Comparison of ENCODE assay signal across 8 cellular contexts in genomic region chr14:61461808-61462275, GRCh38.
DNase-seq lines count a peak whose midpoint lies in the region; ATAC-seq and TF ChIP-seq lines count a peak whose summit lies in the region.

No MANE protein-coding gene starts in this region.

- peaks cover 3% of the 10 kb centered on the region for H3K27me3 Mint-ChIP-seq in brain
- H3K27me3 Mint-ChIP-seq in stimulated activated naive B cell treated with anti-CD40 and anti-IgM and Interleukin-4, amounts not matched to agents 10 μg/mL and 1 μg/mL and 100 μg/mL, for 72 hours, result no peaks in the 10 kb centered on the region

- H3K4me3 Mint-ChIP-seq in brain, result peak overlapping the region in 1 of 5 experiments; percentile 18
- H3K4me3 Mint-ChIP-seq in stimulated activated naive B cell treated with anti-CD40 and anti-IgM and Interleukin-4, amounts not matched to agents 10 μg/mL and 1 μg/mL and 100 μg/mL, for 72 hours, result no peak overlapping the region

- H3K36me3 Mint-ChIP-seq in brain, result no peaks in the 10 kb centered on the region
- peaks cover 2 to 3% of the 10 kb centered on the region in 2 donors for H3K36me3 Mint-ChIP-seq in stimulated activated naive B cell treated with anti-CD40 and anti-IgM and Interleukin-4, amounts not matched to agents 10 μg/mL and 1 μg/mL and 100 μg/mL, for 72 hours

- intact Hi-C loops in OCI-LY7 (cut with micrococcal nuclease; ENCODE audit: unreplicated experiment) (loop anchor here (1.0 kb wide), 2 partner anchors 268 to 375 kb away; no protein-coding TSS in a partner anchor), posterior vena cava (cut with DNase I) (loop anchor here (2.0 to 10.0 kb wide), 3 partner anchors 273 to 375 kb away; no protein-coding TSS in a partner anchor)

- H3K4me2 ChIP-seq in OCI-LY7 (ENCODE audit: low read length), result peak overlapping the region; percentile 33; the same call in 1 of the 2 replicates

- H3K79me2 ChIP-seq in OCI-LY7 (ENCODE audit: insufficient read depth, low read depth, low read length), result no peaks in the 10 kb centered on the region

- peaks cover 25% of the 10 kb centered on the region for H3K4me1 Mint-ChIP-seq in brain
- H3K4me1 Mint-ChIP-seq in stimulated activated naive B cell treated with anti-CD40 and anti-IgM and Interleukin-4, amounts not matched to agents 10 μg/mL and 1 μg/mL and 100 μg/mL, for 72 hours, result peaks cover 7 to 20% of the 10 kb centered on the region in 2 donors

- no peaks in the 10 kb centered on the region for H3K9me2 ChIP-seq in OCI-LY7 (ENCODE audit: insufficient read depth, low read length)

- no peak overlapping the region for H3K27ac ChIP-seq in OCI-LY7 (ENCODE audit: low read depth, low read length, poor library complexity, severe bottlenecking)

- H3K9me3 Mint-ChIP-seq in brain, result peaks cover 0 to 12% (median 6%) of the 10 kb centered on the region in 5 experiments
- H3K9me3 Mint-ChIP-seq in stimulated activated naive B cell treated with anti-CD40 and anti-IgM and Interleukin-4, amounts not matched to agents 10 μg/mL and 1 μg/mL and 100 μg/mL, for 72 hours, result peaks cover 0 to 4% of the 10 kb centered on the region in 2 donors

- H2AFZ ChIP-seq in OCI-LY7 (ENCODE audit: low read length), result peak overlapping the region; percentile 59; the same call in 1 of the 2 replicates

- CTCF ChIA-PET in OCI-LY7 (lab: Charles Lee; ENCODE audit: unreplicated experiment), result interaction anchor here (2.0 kb wide), 1 partner anchor 375 kb away, joined by 7 read pairs; no protein-coding TSS in a partner anchor

- peaks cover 30% of the 10 kb centered on the region for H3K4me1 ChIP-seq in OCI-LY7 (ENCODE audit: insufficient read depth, low read length, poor library complexity, severe bottlenecking)

- DNase-seq in A172 (ENCODE audit: low spot score) (peak; percentile 66), DMS79 treated with DMSO at 0.1 percent for 48 hours (lab: John Stamatoyannopoulos, UW) (peak; percentile 90), KG1 (lab: John Stamatoyannopoulos, UW) (peak; percentile 39), OCI-LY7 (ENCODE audit: low spot score) (peak; percentile 80), iris pigment epithelial cell (ENCODE audit: low read depth) (peak; percentile 82), posterior vena cava (ENCODE audit: low spot score) (no peak)
- no peak for DNase-seq in stimulated activated naive B cell treated with anti-CD40 and anti-IgM and Interleukin-4, amounts not matched to agents 10 μg/mL and 1 μg/mL and 100 μg/mL, for 72 hours

- H3K36me3 ChIP-seq in OCI-LY7 (ENCODE audit: insufficient read depth, low read length), result no peaks in the 10 kb centered on the region

- peak; percentile 58 to 66 for ATAC-seq in stimulated activated naive B cell treated with anti-CD40 and anti-IgM and Interleukin-4, amounts not matched to agents 10 μg/mL and 1 μg/mL and 100 μg/mL, for 72 hours (replicated peaks)

- peaks cover 10% of the 10 kb centered on the region; the same call in 1 of the 2 replicates for H3K9me3 ChIP-seq in OCI-LY7 (ENCODE audit: low read length)

- TF ChIP-seq CTCF in OCI-LY7 (conservative IDR thresholded peaks at IDR 0.05; ENCODE audit: low read length) (peak; percentile 95), brain (conservative IDR thresholded peaks at IDR 0.05) (peak; percentile 77 to 82)

- H4K20me1 ChIP-seq in OCI-LY7 (ENCODE audit: insufficient read depth, low read length), result no peaks in the 10 kb centered on the region

- peak overlapping the region in 3 of 5 experiments; percentile 2 to 79 (median 73) for H3K27ac Mint-ChIP-seq in brain
- H3K27ac Mint-ChIP-seq in stimulated activated naive B cell treated with anti-CD40 and anti-IgM and Interleukin-4, amounts not matched to agents 10 μg/mL and 1 μg/mL and 100 μg/mL, for 72 hours, result no peak overlapping the region

- BruUV-seq in OCI-LY7 (replicated peaks; lab: Mats Ljungman, UMichigan), result no TSS peak

- POLR2A ChIA-PET in OCI-LY7 (lab: Charles Lee), result interaction anchor here (0.6 kb wide), 1 partner anchor 372 kb away, joined by 3 read pairs; no protein-coding TSS in a partner anchor

- H3K4me3 ChIP-seq in OCI-LY7 (ENCODE audit: low read depth, low read length, poor library complexity, severe bottlenecking), result no peak overlapping the region

Comparison
In these comparisons a context has a peak if more than half of its experiments do, and no peak if none do; other contexts are left out.
1. DNase-seq: peak in A172 (single experiment), DMS79 treated with DMSO at 0.1 percent for 48 hours (single experiment), KG1 (single experiment), OCI-LY7 (single experiment) and iris pigment epithelial cell (single experiment); none in stimulated activated naive B cell treated with anti-CD40 and anti-IgM and Interleukin-4, amounts not matched to agents 10 μg/mL and 1 μg/mL and 100 μg/mL, for 72 hours (single experiment) and posterior vena cava (single experiment).